In the genomic region with DNA sequence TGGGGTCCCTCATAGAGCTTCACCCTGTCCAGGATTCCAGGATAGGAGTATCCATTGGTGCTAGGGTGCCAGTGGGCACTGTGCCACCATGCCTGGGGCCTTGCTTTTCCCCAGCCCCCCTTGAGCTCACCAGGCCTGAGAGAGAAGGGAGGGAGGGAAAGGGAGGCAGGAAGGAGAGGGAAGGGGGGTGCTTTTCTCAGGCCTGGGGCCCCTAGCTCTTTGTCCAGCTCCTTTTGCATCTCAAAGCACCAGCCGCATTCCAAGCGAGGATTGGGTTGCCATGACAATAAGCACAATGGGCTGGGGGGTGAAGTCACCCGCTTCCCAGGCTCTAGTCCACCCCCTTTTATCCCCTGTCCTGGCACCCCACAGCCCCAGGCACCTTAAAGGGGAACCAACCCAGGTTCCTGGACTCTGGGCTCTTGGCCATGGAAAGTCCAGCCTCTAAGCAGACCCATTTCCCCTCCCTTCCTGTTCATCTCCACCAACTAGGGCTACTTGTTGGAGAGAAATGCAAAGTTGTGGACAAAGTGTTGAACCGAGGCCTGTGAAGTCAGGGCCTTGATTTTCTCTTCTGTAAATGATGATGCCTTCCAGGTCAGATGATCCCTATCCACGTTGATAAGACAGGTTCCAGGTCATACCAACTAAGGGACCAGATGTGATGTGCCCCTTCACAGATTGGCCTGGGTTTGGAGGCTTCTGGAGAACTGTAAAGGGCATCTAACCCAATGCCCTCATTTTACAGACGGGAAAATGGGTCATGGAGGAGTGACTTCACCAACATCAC, we compare ENCODE assay signal across 1 cellular context.
TF ChIP-seq lines count a peak whose summit lies in the region.

No MANE protein-coding gene starts in this region.

TF ChIP-seq in K562, 482 proteins besides CTCF, POLR2A, EP300 and RAD21:
- no peak for TF ChIP-seq PRMT5 (CRISPR knock-in tag; IDR thresholded peaks at IDR 0.05)
- TF ChIP-seq RFX1 (IDR thresholded peaks at IDR 0.05) = peak; percentile 64; the same call in 1 of the 2 replicates
- TF ChIP-seq BRD9 (IDR thresholded peaks at IDR 0.05; ENCODE audit: low read depth, partially characterized antibody) = no peak
